In genomic region chr12:131755305-131756113, GRCh38 we compare ENCODE assay signal across 9 cellular contexts. TPM values are rescaled to one million over a fixed set of nuclear protein-coding genes. Genes with fewer than 3 reads are reported as not detected.
A peak's percentile ranks its signal among the peaks of the same experiment; 100 is the strongest.
DNase-seq lines count a peak whose midpoint lies in the region; ATAC-seq and TF ChIP-seq lines count a peak whose summit lies in the region.
"Had no signal": no experiment of that assay in that cellular context is flagged by ENCODE, and none has a peak within 500 bp of the region (broad histone marks: within the 10 kb centered on the region; RNA-seq: fewer than 3 reads in every experiment).

No MANE protein-coding gene starts in this region.

- ATAC-seq in GM18907 (IDR thresholded peaks at IDR 0.05; ENCODE audit: unreplicated experiment) (peak; percentile 70), GM18868 (IDR thresholded peaks at IDR 0.05; ENCODE audit: unreplicated experiment) (no peak), HG03095 (IDR thresholded peaks at IDR 0.05; ENCODE audit: unreplicated experiment) (no peak)

- H3K9me3 Mint-ChIP-seq in neural crest cell = no peaks in the 10 kb centered on the region

- TF ChIP-seq CTCF in neural crest cell (conservative IDR thresholded peaks at IDR 0.05) = peak; percentile 56

- no peak overlapping the region for H3K4me3 Mint-ChIP-seq in neural crest cell

- H3K27ac Mint-ChIP-seq in neural crest cell (ENCODE audit: unreplicated experiment) = no peak overlapping the region

- peak; percentile 3 for DNase-seq in COLO668 (lab: John Stamatoyannopoulos, UW; ENCODE audit: unreplicated experiment)
- DNase-seq in NCI-H526 treated with DMSO at 0.1 percent for 48 hours (lab: John Stamatoyannopoulos, UW) = peak; percentile 54
- DNase-seq in neural crest cell (ENCODE audit: low read depth, low spot score) = no peak
- no peak for DNase-seq in retina

- no peaks in the 10 kb centered on the region for H3K4me1 Mint-ChIP-seq in neural crest cell

- H3K27ac ChIP-seq in angular gyrus (ENCODE audit: low read depth, low read length) = peak overlapping the region; percentile 37
- H3K27ac ChIP-seq: SJSA1 had no signal

- no peaks in the 10 kb centered on the region for H3K27me3 Mint-ChIP-seq in neural crest cell (ENCODE audit: low read depth)

- peaks cover 45% of the 10 kb centered on the region for H3K36me3 Mint-ChIP-seq in neural crest cell (ENCODE audit: low read depth)

RNA-seq across cellular contexts. Expression of gene SFSWAP, which starts 44.6 kb away (rescaled TPM):
- 78.9 and 83.3 TPM in 2 replicates for total RNA-seq in neural crest cell

Comparison
In these comparisons a context has a peak if more than half of its experiments do, and no peak if none do; other contexts are left out.
1. DNase-seq: peak in COLO668 (single experiment) and NCI-H526 treated with DMSO at 0.1 percent for 48 hours (single experiment); none in neural crest cell (single experiment) and retina (single experiment).